26 cellular contexts compared by ENCODE assay signal in the genomic region with DNA sequence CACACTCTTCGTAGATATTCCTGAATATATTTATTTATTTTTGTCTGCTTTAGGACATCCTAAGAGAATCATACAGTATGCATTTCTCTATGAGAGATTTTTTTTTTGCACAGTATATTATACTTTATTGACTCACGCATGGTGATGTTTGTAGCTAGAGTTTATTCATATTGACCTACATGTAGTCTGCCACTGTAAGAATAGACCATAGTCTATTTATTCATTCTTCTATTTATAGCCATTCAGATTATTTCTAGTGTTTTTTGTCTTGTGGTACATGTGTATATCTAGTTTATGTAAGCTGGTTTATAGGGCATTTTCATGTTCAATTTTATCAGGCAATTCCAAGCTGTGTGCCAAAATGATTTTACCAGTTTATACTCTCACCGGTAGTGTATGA. TPM values are rescaled to one million over a fixed set of nuclear protein-coding genes. Genes with fewer than 3 reads are reported as not detected.
A peak's percentile ranks its signal among the peaks of the same experiment; 100 is the strongest.
DNase-seq lines count a peak whose midpoint lies in the region; ATAC-seq, FAIRE-seq and TF ChIP-seq lines count a peak whose summit lies in the region.
"Had no signal": no experiment of that assay in that cellular context is flagged by ENCODE, and none has a peak within 500 bp of the region (broad histone marks: within the 10 kb centered on the region; RNA-seq: fewer than 3 reads in every experiment).

No MANE protein-coding gene starts in this region.

- H2AFZ ChIP-seq in OCI-LY7 (ENCODE audit: low read length) = no peak overlapping the region

- no peak for DNase-seq in heart right ventricle
- DNase-seq in right atrium auricular region (ENCODE audit: low spot score) = no peak
- DNase-seq in CD8-positive, alpha-beta memory T cell = no peak
- no peak for DNase-seq in T-helper 17 cell
- no peak for DNase-seq in OCI-LY7 (ENCODE audit: low spot score)
- DNase-seq in frontal cortex (ENCODE audit: low spot score in 2 of 2) = no peak
- DNase-seq in activated CD4-positive, alpha-beta T cell treated with anti-CD3 and anti-CD28 coated beads for 36 hours = no peak
- DNase-seq: DMS153, DND-41, GOT3, HFFc6, NCI-H1092, NCI-H1417 treated with DMSO at 0.1 percent for 48 hours, NCI-H1694 treated with DMSO at 0.1 percent for 48 hours, NCI-H2081, NCI-H2227 treated with DMSO at 0.1 percent for 48 hours, NCI-H510A, NCI-H69, SIG-M5, SK-N-SH had no signal

- peak overlapping the region in 3 of 10 donors; percentile 4 to 41 (median 33) for H3K27ac ChIP-seq in heart right ventricle
- no peak overlapping the region for H3K27ac ChIP-seq in right atrium auricular region
- H3K27ac ChIP-seq in CD8-positive, alpha-beta memory T cell (ENCODE audit: low read depth, low read length) = no peak overlapping the region
- no peak overlapping the region for H3K27ac ChIP-seq in OCI-LY7 (ENCODE audit: low read depth, low read length, poor library complexity, severe bottlenecking)
- H3K27ac ChIP-seq: C4-2B, HL-60, RWPE1 had no signal

- H3K4me2 ChIP-seq in OCI-LY7 (ENCODE audit: low read length) = no peak overlapping the region
- H3K4me2 ChIP-seq: SK-N-SH had no signal

- H3K4me3 ChIP-seq in heart right ventricle (no peak overlapping the region), right atrium auricular region (no peak overlapping the region), OCI-LY7 (ENCODE audit: low read depth, low read length, poor library complexity, severe bottlenecking) (no peak overlapping the region)
- no peak overlapping the region for H3K4me3 ChIP-seq in CD8-positive, alpha-beta memory T cell (ENCODE audit: low read length)
- H3K4me3 ChIP-seq: HAP-1 had no signal

- peaks cover 0 to 52% (median 39%) of the 10 kb centered on the region in 9 donors for H3K4me1 ChIP-seq in heart right ventricle
- peaks cover 0 to 15% of the 10 kb centered on the region in 2 donors for H3K4me1 ChIP-seq in right atrium auricular region
- peaks cover 24% of the 10 kb centered on the region for H3K4me1 ChIP-seq in CD8-positive, alpha-beta memory T cell (ENCODE audit: insufficient read depth, low read length)
- no peaks in the 10 kb centered on the region for H3K4me1 ChIP-seq in OCI-LY7 (ENCODE audit: insufficient read depth, low read length, poor library complexity, severe bottlenecking)
- H3K4me1 ChIP-seq: HAP-1 had no signal

- TF ChIP-seq CTCF in heart right ventricle (IDR thresholded peaks at IDR 0.05) (no peak), right atrium auricular region (IDR thresholded peaks at IDR 0.05) (no peak), OCI-LY7 (conservative IDR thresholded peaks at IDR 0.05; ENCODE audit: low read length) (no peak)

- H3K9me3 ChIP-seq in heart right ventricle = peaks cover 0 to 17% (median 9%) of the 10 kb centered on the region in 11 donors
- peaks cover 5 to 10% of the 10 kb centered on the region in 2 donors for H3K9me3 ChIP-seq in right atrium auricular region
- H3K9me3 ChIP-seq in CD8-positive, alpha-beta memory T cell (ENCODE audit: low read length) = peaks cover 5% of the 10 kb centered on the region
- no peaks in the 10 kb centered on the region for H3K9me3 ChIP-seq in T-helper 17 cell (ENCODE audit: control insufficient read depth, low read length, poor library complexity, severe bottlenecking)
- 0 out of 2 replicates have a peak, but pooled peaks cover 4% of the 10 kb centered on the region for H3K9me3 ChIP-seq in OCI-LY7 (ENCODE audit: low read length)

- H3K36me3 Mint-ChIP-seq in CD8-positive, alpha-beta memory T cell = peaks cover 9 to 37% (median 12%) of the 10 kb centered on the region in 3 donors
- H3K36me3 Mint-ChIP-seq in T-helper 17 cell (ENCODE audit: low read depth) = peaks cover 7% of the 10 kb centered on the region
- H3K36me3 Mint-ChIP-seq in activated CD4-positive, alpha-beta T cell treated with anti-CD3 and anti-CD28 coated beads for 36 hours (ENCODE audit: low read depth) = peaks cover 20% of the 10 kb centered on the region

- no peak overlapping the region for H3K4me3 Mint-ChIP-seq in CD8-positive, alpha-beta memory T cell
- H3K4me3 Mint-ChIP-seq in T-helper 17 cell = no peak overlapping the region
- H3K4me3 Mint-ChIP-seq in activated CD4-positive, alpha-beta T cell treated with anti-CD3 and anti-CD28 coated beads for 36 hours = no peak overlapping the region
- H3K4me3 Mint-ChIP-seq: B cell, HFFc6 had no signal

- CTCF ChIA-PET in CD8-positive, alpha-beta memory T cell (lab: Charles Lee) = interaction anchor here (1.0 to 8.0 kb wide), 7 partner anchors 11 to 136 kb away, joined by 3 to 174 read pairs (median 26); partner anchors contain the start of gene PCNX1
- CTCF ChIA-PET in OCI-LY7 (lab: Charles Lee; ENCODE audit: unreplicated experiment) = no interaction called here
- CTCF ChIA-PET in activated CD4-positive, alpha-beta T cell treated with anti-CD3 and anti-CD28 coated beads for 36 hours (lab: Charles Lee) = interaction anchor here (0.7 to 5.6 kb wide), 14 partner anchors 9 to 212 kb away, joined by 3 to 67 read pairs (median 4); partner anchors contain the start of gene PCNX1

- intact Hi-C loops in heart right ventricle (cut with DNase I) = loop anchor here in 5 of 10 donors (5.0 to 10.0 kb wide), 3 partner anchors 45 to 135 kb away; partner anchors contain the start of gene PCNX1 (in 5 of the 5)
- intact Hi-C loops in OCI-LY7 (cut with micrococcal nuclease; ENCODE audit: unreplicated experiment) = no loop called here
- intact Hi-C loops in activated CD4-positive, alpha-beta T cell treated with anti-CD3 and anti-CD28 coated beads for 36 hours (cut with DNase I, micrococcal nuclease) = no loop called here

- no peaks in the 10 kb centered on the region for H4K20me1 ChIP-seq in OCI-LY7 (ENCODE audit: insufficient read depth, low read length)

- peaks cover 0 to 55% (median 8%) of the 10 kb centered on the region in 9 donors for H3K36me3 ChIP-seq in heart right ventricle
- peaks cover 14% of the 10 kb centered on the region for H3K36me3 ChIP-seq in right atrium auricular region
- peaks cover 13% of the 10 kb centered on the region for H3K36me3 ChIP-seq in CD8-positive, alpha-beta memory T cell (ENCODE audit: insufficient read depth, low read length)
- peaks cover 44% of the 10 kb centered on the region for H3K36me3 ChIP-seq in OCI-LY7 (ENCODE audit: insufficient read depth, low read length)

- H3K4me1 Mint-ChIP-seq in CD8-positive, alpha-beta memory T cell = peaks cover 35 to 47% (median 43%) of the 10 kb centered on the region in 3 donors
- peaks cover 29% of the 10 kb centered on the region for H3K4me1 Mint-ChIP-seq in T-helper 17 cell
- H3K4me1 Mint-ChIP-seq in activated CD4-positive, alpha-beta T cell treated with anti-CD3 and anti-CD28 coated beads for 36 hours = peaks cover 36% of the 10 kb centered on the region

- no peaks in the 10 kb centered on the region for H3K79me2 ChIP-seq in OCI-LY7 (ENCODE audit: insufficient read depth, low read depth, low read length)

- H3K27me3 Mint-ChIP-seq in CD8-positive, alpha-beta memory T cell = no peaks in the 10 kb centered on the region
- no peaks in the 10 kb centered on the region for H3K27me3 Mint-ChIP-seq in T-helper 17 cell
- no peaks in the 10 kb centered on the region for H3K27me3 Mint-ChIP-seq in activated CD4-positive, alpha-beta T cell treated with anti-CD3 and anti-CD28 coated beads for 36 hours
- H3K27me3 Mint-ChIP-seq: B cell had no signal

- FAIRE-seq in frontal cortex (lab: Jason Lieb, UNC) = no peak

- H3K27me3 ChIP-seq in heart right ventricle (no peaks in the 10 kb centered on the region), right atrium auricular region (no peaks in the 10 kb centered on the region)
- H3K27me3 ChIP-seq in CD8-positive, alpha-beta memory T cell (ENCODE audit: insufficient read depth, low read length, poor library complexity, severe bottlenecking) = no peaks in the 10 kb centered on the region

- POLR2A ChIA-PET in CD8-positive, alpha-beta memory T cell (lab: Charles Lee) = interaction anchor here (0.5 to 2.4 kb wide), 3 partner anchors 11 to 45 kb away, joined by 8 to 11 read pairs (median 10); partner anchors contain the start of gene PCNX1
- POLR2A ChIA-PET in OCI-LY7 (lab: Charles Lee) = no interaction called here
- POLR2A ChIA-PET in activated CD4-positive, alpha-beta T cell treated with anti-CD3 and anti-CD28 coated beads for 36 hours (lab: Charles Lee) = no interaction called here

- peak overlapping the region in 7 of 8 donors; percentile 1 to 68 (median 49) for H3K27ac Mint-ChIP-seq in CD8-positive, alpha-beta memory T cell
- peak overlapping the region; percentile 32 for H3K27ac Mint-ChIP-seq in T-helper 17 cell
- H3K27ac Mint-ChIP-seq in activated CD4-positive, alpha-beta T cell treated with anti-CD3 and anti-CD28 coated beads for 36 hours = no peak overlapping the region
- H3K27ac Mint-ChIP-seq: B cell, HFFc6 had no signal

- H3K9me3 Mint-ChIP-seq in CD8-positive, alpha-beta memory T cell = peaks cover 3 to 9% (median 8%) of the 10 kb centered on the region in 5 donors
- H3K9me3 Mint-ChIP-seq in activated CD4-positive, alpha-beta T cell treated with anti-CD3 and anti-CD28 coated beads for 36 hours (ENCODE audit: low read depth) = peaks cover 6% of the 10 kb centered on the region

- no TSS peak for BruUV-seq in OCI-LY7 (replicated peaks; lab: Mats Ljungman, UMichigan)

- H3K9me2 ChIP-seq in OCI-LY7 (ENCODE audit: insufficient read depth, low read length) = no peaks in the 10 kb centered on the region
- H3K9me2 ChIP-seq: SK-N-SH had no signal

- WGBS in heart right ventricle, 2 donors = 68 to 82% methylated on average over 3 of the region's 3 CpGs

- ATAC-seq in heart right ventricle (peak in 6 of 8 donors; percentile 33 to 75 (median 48)), T-helper 17 cell (no peak)
- ATAC-seq in activated CD4-positive, alpha-beta T cell treated with anti-CD3 and anti-CD28 coated beads for 36 hours = no peak
- ATAC-seq: Panc1 had no signal

RNA-seq across cellular contexts. Expression of gene PCNX1, which starts 45.2 kb away (rescaled TPM):
- 10 to 100 TPM; 27.4 to 66.6 (median 48.2) TPM for total RNA-seq in heart right ventricle
- polyA plus RNA-seq in heart right ventricle = 1 to 10 TPM; 4.5 to 7.9 TPM
- total RNA-seq in right atrium auricular region = 10 to 100 TPM; 36.4 to 39.2 TPM
- 10 to 100 TPM; 37.4 to 46.2 TPM for total RNA-seq in CD8-positive, alpha-beta memory T cell
- 13.4 TPM for polyA plus RNA-seq in CD8-positive, alpha-beta memory T cell
- total RNA-seq in T-helper 17 cell = 100 to 1,000 TPM; 140 to 153 TPM
- total RNA-seq in OCI-LY7 (2014; rRNA removed; shearing (Covaris generic)) = 27.7 and 33.8 TPM in 2 replicates
- total RNA-seq in OCI-LY7 (2022) = 33.5 and 38.4 TPM in 2 replicates
- total RNA-seq in frontal cortex = 155 TPM
- total RNA-seq in activated CD4-positive, alpha-beta T cell treated with anti-CD3 and anti-CD28 coated beads for 36 hours = 10 to 100 TPM; 38.4 to 57.9 TPM

Comparison
In these comparisons a context has a peak if more than half of its experiments do, and no peak if none do; other contexts are left out.
1. ATAC-seq: peak in heart right ventricle (6 of 8); none in T-helper 17 cell (single experiment) and activated CD4-positive, alpha-beta T cell treated with anti-CD3 and anti-CD28 coated beads for 36 hours (single experiment).